In the genomic region with DNA sequence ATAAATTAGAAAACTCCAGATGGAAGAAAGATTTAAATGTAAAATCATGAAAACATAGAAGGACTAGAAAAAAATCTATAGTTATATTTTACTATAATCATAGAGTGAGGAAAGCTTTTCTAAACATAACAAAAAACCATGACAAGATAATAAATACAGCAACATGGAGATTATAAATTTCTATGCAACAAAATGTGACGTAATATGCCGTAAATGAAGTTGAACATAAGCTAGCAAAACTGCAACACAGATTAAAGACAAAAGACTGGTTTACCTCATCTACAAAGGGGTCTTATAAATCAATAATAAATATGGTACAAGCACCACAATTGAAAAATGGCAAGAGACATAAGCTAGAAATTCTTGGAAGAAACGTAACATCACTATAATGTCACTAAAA, we compare ENCODE assay signal across 11 cellular contexts.
"Had no signal": no experiment of that assay in that cellular context is flagged by ENCODE, and none has a peak within 500 bp of the region (broad histone marks: within the 10 kb centered on the region; RNA-seq: fewer than 3 reads in every experiment).

No MANE protein-coding gene starts in this region.

- H2AFZ ChIP-seq: GM23248, GM23338 had no signal

- H3K9me3 ChIP-seq: HAP-1 had no signal

- H3K4me1 ChIP-seq: HAP-1 had no signal

- DNase-seq: GM23248, GOT3, H7, H9, HCEC 1CT, HFFc6 had no signal

- H3K4me3 ChIP-seq: GM23248, GM23338, HAP-1 had no signal

- FAIRE-seq: H1, H54 had no signal

- H3K36me3 ChIP-seq: HAP-1 had no signal

- H3K27ac ChIP-seq: GM23248 had no signal

- H3K4me2 ChIP-seq: GM23338 had no signal

- H3K9ac ChIP-seq: GM23248 had no signal

- ATAC-seq: GM23338, HCT116 had no signal
